In the genomic region with DNA sequence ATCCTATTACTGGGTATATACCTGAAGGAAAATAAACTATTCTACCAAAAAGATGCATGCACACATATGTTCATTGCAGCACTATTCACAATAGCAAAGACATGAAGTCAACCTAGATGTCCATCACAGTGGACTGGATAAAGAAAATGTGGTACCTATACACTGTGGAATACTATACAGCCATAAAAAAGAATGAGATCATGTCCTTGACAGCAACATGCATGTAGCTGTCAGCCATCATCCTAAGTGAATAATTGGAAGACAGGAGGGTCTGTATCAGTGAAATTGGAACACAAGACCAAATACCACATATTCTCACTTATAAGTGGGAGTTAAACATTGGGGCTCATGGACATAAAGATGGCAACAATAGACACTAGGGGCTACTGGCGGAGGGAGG, we compare ENCODE assay signal across 8 cellular contexts. TPM values are rescaled to one million over a fixed set of nuclear protein-coding genes. Genes with fewer than 3 reads are reported as not detected.
"Had no signal": no experiment of that assay in that cellular context is flagged by ENCODE, and none has a peak within 500 bp of the region (broad histone marks: within the 10 kb centered on the region; RNA-seq: fewer than 3 reads in every experiment).

No MANE protein-coding gene starts in this region.

- H3K4me2 ChIP-seq: KMS-11 had no signal

- ATAC-seq: HCT116 had no signal

- H3K4me1 ChIP-seq: HAP-1 had no signal

- H3K9ac ChIP-seq: KMS-11 had no signal

- H3K36me3 ChIP-seq: HAP-1 had no signal

- H3K4me3 ChIP-seq: HAP-1 had no signal

- H2AFZ ChIP-seq: GM23248 had no signal

- H3K27ac ChIP-seq: KMS-11 had no signal

- H3K9me3 ChIP-seq: HAP-1 had no signal

- DNase-seq: GOT3, H7, KBM-7 had no signal

RNA-seq across cellular contexts. Expression of a gene that starts 27.7 kb away (rescaled TPM):
- total RNA-seq: HT-29 had no signal
